Comparison of ENCODE assay signal across 1 cellular context in genomic region chr11:2688381-2689231, GRCh38.
TF ChIP-seq lines count a peak whose summit lies in the region.

No MANE protein-coding gene starts in this region.

TF ChIP-seq in HepG2, 621 proteins besides CTCF, POLR2A, EP300 and RAD21 (continued from another document):
- TF ChIP-seq UBTF (CRISPR knock-in tag; IDR thresholded peaks at IDR 0.05) (peak; percentile 11), ZFY (CRISPR knock-in tag; IDR thresholded peaks at IDR 0.05) (0 out of 2 replicates have a peak, but pooled peaks have one; percentile 19), ZNF143 (CRISPR knock-in tag; IDR thresholded peaks at IDR 0.05) (0 out of 2 replicates have a peak, but pooled peaks have one; percentile 33), AGO2 (optimal IDR thresholded peaks at IDR 0.05; ENCODE audit: low read depth, low read length) (peak; percentile 95), RCOR2 (CRISPR knock-in tag; IDR thresholded peaks at IDR 0.05) (no peak), ZUFSP (CRISPR knock-in tag; IDR thresholded peaks at IDR 0.05; ENCODE audit: borderline replicate concordance) (no peak), EEA1 (CRISPR knock-in tag; IDR thresholded peaks at IDR 0.05; ENCODE audit: borderline replicate concordance) (no peak), MYC (CRISPR knock-in tag; IDR thresholded peaks at IDR 0.05; ENCODE audit: borderline replicate concordance) (0 out of 2 replicates have a peak, but pooled peaks have one; percentile 17), HOXA3 (CRISPR knock-in tag; IDR thresholded peaks at IDR 0.05) (0 out of 2 replicates have a peak, but pooled peaks have one; percentile 26), KMT2A (CRISPR knock-in tag; IDR thresholded peaks at IDR 0.05) (no peak), AHDC1 (CRISPR knock-in tag; IDR thresholded peaks at IDR 0.05; ENCODE audit: borderline replicate concordance) (no peak), ESRRA (CRISPR knock-in tag; IDR thresholded peaks at IDR 0.05; ENCODE audit: low read depth) (0 out of 2 replicates have a peak, but pooled peaks have one; percentile 3), ZFX (CRISPR knock-in tag; IDR thresholded peaks at IDR 0.05; ENCODE audit: low read depth) (peak; percentile 41; the same call in 1 of the 2 replicates), HBP1 (CRISPR knock-in tag; IDR thresholded peaks at IDR 0.05; ENCODE audit: low read depth) (no peak), ZNF746 (CRISPR knock-in tag; IDR thresholded peaks at IDR 0.05) (0 out of 2 replicates have a peak, but pooled peaks have one; percentile 28), NR2F6 (IDR thresholded peaks at IDR 0.05) (0 out of 2 replicates have a peak, but pooled peaks have one; percentile 17), NR2F6 (CRISPR knock-in tag; IDR thresholded peaks at IDR 0.05) (no peak), HNRNPL (IDR thresholded peaks at IDR 0.05; ENCODE audit: low read depth, low read length) (peak; percentile 45; the same call in 1 of the 2 replicates), SRY (CRISPR knock-in tag; IDR thresholded peaks at IDR 0.05) (0 out of 2 replicates have a peak, but pooled peaks have one; percentile 39), RBM22 (optimal IDR thresholded peaks at IDR 0.05; ENCODE audit: low read length) (peak; percentile 10), DNMT1 (CRISPR knock-in tag; IDR thresholded peaks at IDR 0.05) (0 out of 2 replicates have a peak, but pooled peaks have one; percentile 17), POLR2AphosphoS2 (IDR thresholded peaks at IDR 0.05; ENCODE audit: low read depth, low read length) (peak; percentile 41; the same call in 1 of the 2 replicates), ZNF687 (CRISPR knock-in tag; IDR thresholded peaks at IDR 0.05) (peak; percentile 64; the same call in 1 of the 2 replicates), POLR2G (IDR thresholded peaks at IDR 0.05; ENCODE audit: low read depth, low read length) (peak; percentile 3; the same call in 1 of the 2 replicates)
